34 cellular contexts compared by ENCODE assay signal in genomic region chr11:5233268-5233667, GRCh38. TPM values are rescaled to one million over a fixed set of nuclear protein-coding genes. Genes with fewer than 3 reads are reported as not detected.
"Had no signal": no experiment of that assay in that cellular context is flagged by ENCODE, and none has a peak within 500 bp of the region (broad histone marks: within the 10 kb centered on the region; RNA-seq: fewer than 3 reads in every experiment).

No MANE protein-coding gene starts in this region.

- H3K27ac ChIP-seq: stomach, suprapubic skin, testis, thoracic aorta, thyroid gland, tibial artery, tibial nerve, transverse colon, upper lobe of left lung, upper lobe of right lung, uterus, vagina had no signal

- H3K9me3 ChIP-seq: stomach, suprapubic skin, testis, thoracic aorta, thyroid gland, tibial artery, tibial nerve, transverse colon, upper lobe of left lung, upper lobe of right lung, uterus, vagina had no signal

- DNase-seq: stimulated activated CD4-positive, alpha-beta T cell treated with anti-CD3 and anti-CD28 coated beads, Interleukin-2, amount 100 ng/mL, for 48 hours; stimulated activated CD4-positive, alpha-beta T cell treated with anti-CD3 and anti-CD28 coated beads, Interleukin-4, amount 100 ng/mL, for 1 hour; stimulated activated CD4-positive, alpha-beta T cell treated with anti-CD3 and anti-CD28 coated beads, Interleukin-4, amount 100 ng/mL, for 24 hours; stimulated activated CD4-positive, alpha-beta T cell treated with anti-CD3 and anti-CD28 coated beads, Interleukin-4, amount 100 ng/mL, for 4 hours; stimulated activated CD8-positive, alpha-beta memory T cell treated with anti-CD3 and anti-CD28 coated beads, Interleukin-4, amount 100 ng/mL, for 48 hours; stimulated activated naive B cell treated with anti-CD40 and anti-IgM and Interleukin-4, amounts not matched to agents 10 μg/mL and 1 μg/mL and 100 μg/mL, for 72 hours; stimulated activated naive CD4-positive, alpha-beta T cell; stimulated activated naive CD4-positive, alpha-beta T cell treated with Interleukin-2 at 50 U/mL for 16 hours; stimulated activated naive CD8-positive, alpha-beta T cell treated with anti-CD3 and anti-CD28 coated beads, Interleukin-15, amount 100 ng/mL, for 72 hours; stimulated activated naive CD8-positive, alpha-beta T cell treated with anti-CD3 and anti-CD28 coated beads, Interleukin-15, Interleukin-2, amounts not matched to agents 100 U/mL and 50 U/mL, for 24 hours; stomach; substantia nigra; testis; thyroid gland; tibial artery; transverse colon; trophoblast cell; upper lobe of left lung; upper lobe of right lung; uterus had no signal

- H3K4me1 ChIP-seq: stomach, suprapubic skin, testis, thyroid gland, tibial artery, tibial nerve, transverse colon, upper lobe of left lung, upper lobe of right lung, uterus, vagina had no signal

- H3K4me3 Mint-ChIP-seq: stimulated activated effector memory CD8-positive, alpha-beta T cell treated with anti-CD3 and anti-CD28 coated beads, Interleukin-12 subunit alpha, Interleukin-12 subunit beta, amount 100 ng/mL, for 72 hours; stimulated activated memory B cell treated with anti-CD40 and anti-IgM and Interleukin-4, amounts not matched to agents 10 μg/mL and 1 μg/mL and 100 μg/mL, for 72 hours; stimulated activated naive B cell treated with anti-CD40 and anti-IgM and Interleukin-4, amounts not matched to agents 10 μg/mL and 1 μg/mL and 100 μg/mL, for 72 hours; stimulated activated naive CD8-positive, alpha-beta T cell treated with anti-CD3 and anti-CD28 coated beads, Interleukin-15, amount 100 ng/mL, for 72 hours; stimulated activated naive CD8-positive, alpha-beta T cell treated with anti-CD3 and anti-CD28 coated beads, Interleukin-15, Interleukin-2, amounts not matched to agents 100 ng/mL and 50 ng/mL, for 24 hours; type B pancreatic cell had no signal

- FAIRE-seq: urothelium cell line had no signal

- H3K9me3 Mint-ChIP-seq: stimulated activated effector memory CD8-positive, alpha-beta T cell treated with anti-CD3 and anti-CD28 coated beads, Interleukin-12 subunit alpha, Interleukin-12 subunit beta, amount 100 ng/mL, for 72 hours; stimulated activated memory B cell treated with anti-CD40 and anti-IgM and Interleukin-4, amounts not matched to agents 10 μg/mL and 1 μg/mL and 100 μg/mL, for 72 hours; stimulated activated naive B cell treated with anti-CD40 and anti-IgM and Interleukin-4, amounts not matched to agents 10 μg/mL and 1 μg/mL and 100 μg/mL, for 72 hours; stimulated activated naive CD8-positive, alpha-beta T cell treated with anti-CD3 and anti-CD28 coated beads, Interleukin-15, amount 100 ng/mL, for 72 hours; stimulated activated naive CD8-positive, alpha-beta T cell treated with anti-CD3 and anti-CD28 coated beads, Interleukin-15, Interleukin-2, amounts not matched to agents 100 ng/mL and 50 ng/mL, for 24 hours; type B pancreatic cell had no signal

- H3K4me1 Mint-ChIP-seq: stimulated activated effector memory CD8-positive, alpha-beta T cell treated with anti-CD3 and anti-CD28 coated beads, Interleukin-12 subunit alpha, Interleukin-12 subunit beta, amount 100 ng/mL, for 72 hours; stimulated activated naive CD8-positive, alpha-beta T cell treated with anti-CD3 and anti-CD28 coated beads, Interleukin-15, amount 100 ng/mL, for 72 hours had no signal

- H3K36me3 Mint-ChIP-seq: stimulated activated effector memory CD8-positive, alpha-beta T cell treated with anti-CD3 and anti-CD28 coated beads, Interleukin-12 subunit alpha, Interleukin-12 subunit beta, amount 100 ng/mL, for 72 hours; stimulated activated memory B cell treated with anti-CD40 and anti-IgM and Interleukin-4, amounts not matched to agents 10 μg/mL and 1 μg/mL and 100 μg/mL, for 72 hours; stimulated activated naive B cell treated with anti-CD40 and anti-IgM and Interleukin-4, amounts not matched to agents 10 μg/mL and 1 μg/mL and 100 μg/mL, for 72 hours; type B pancreatic cell had no signal

- H3K4me3 ChIP-seq: stomach, suprapubic skin, testis, thoracic aorta, thyroid gland, tibial artery, tibial nerve, transverse colon, upper lobe of left lung, upper lobe of right lung, uterus, vagina had no signal

- H3K36me3 ChIP-seq: stomach, suprapubic skin, thoracic aorta, thyroid gland, tibial artery, tibial nerve, transverse colon, upper lobe of left lung, upper lobe of right lung, uterus, vagina had no signal

- H3K27me3 ChIP-seq: stomach, suprapubic skin, testis, thyroid gland, tibial artery, tibial nerve, transverse colon, upper lobe of left lung, upper lobe of right lung, uterus, vagina had no signal

- ATAC-seq: stimulated activated effector memory CD8-positive, alpha-beta T cell treated with anti-CD3 and anti-CD28 coated beads, Interleukin-12 subunit alpha, Interleukin-12 subunit beta, amount 100 ng/mL, for 72 hours; stimulated activated memory B cell treated with anti-CD40 and anti-IgM and Interleukin-4, amounts not matched to agents 10 μg/mL and 1 μg/mL and 100 μg/mL, for 72 hours; stimulated activated naive B cell treated with anti-CD40 and anti-IgM and Interleukin-4, amounts not matched to agents 10 μg/mL and 1 μg/mL and 100 μg/mL, for 72 hours; stimulated activated naive CD8-positive, alpha-beta T cell treated with anti-CD3 and anti-CD28 coated beads, Interleukin-15, amount 100 ng/mL, for 72 hours; stimulated activated naive CD8-positive, alpha-beta T cell treated with anti-CD3 and anti-CD28 coated beads, Interleukin-15, Interleukin-2, amounts not matched to agents 100 U/mL and 50 U/mL, for 24 hours; upper lobe of right lung had no signal

- H3K27ac Mint-ChIP-seq: stimulated activated effector memory CD8-positive, alpha-beta T cell treated with anti-CD3 and anti-CD28 coated beads, Interleukin-12 subunit alpha, Interleukin-12 subunit beta, amount 100 ng/mL, for 72 hours; stimulated activated memory B cell treated with anti-CD40 and anti-IgM and Interleukin-4, amounts not matched to agents 10 μg/mL and 1 μg/mL and 100 μg/mL, for 72 hours; stimulated activated naive B cell treated with anti-CD40 and anti-IgM and Interleukin-4, amounts not matched to agents 10 μg/mL and 1 μg/mL and 100 μg/mL, for 72 hours; stimulated activated naive CD8-positive, alpha-beta T cell treated with anti-CD3 and anti-CD28 coated beads, Interleukin-15, amount 100 ng/mL, for 72 hours; stimulated activated naive CD8-positive, alpha-beta T cell treated with anti-CD3 and anti-CD28 coated beads, Interleukin-15, Interleukin-2, amounts not matched to agents 100 ng/mL and 50 ng/mL, for 24 hours; type B pancreatic cell had no signal

- H3K27me3 Mint-ChIP-seq: stimulated activated naive B cell treated with anti-CD40 and anti-IgM and Interleukin-4, amounts not matched to agents 10 μg/mL and 1 μg/mL and 100 μg/mL, for 72 hours had no signal

RNA-seq across cellular contexts. Expression of gene HBD, which starts 1.0 kb away (rescaled TPM):
- total RNA-seq: suprapubic skin, temporal lobe, testis, thoracic aorta, transverse colon, upper lobe of right lung, urinary bladder, vagina had no signal
- polyA plus RNA-seq: urinary bladder had no signal

RNA-seq across cellular contexts. Expression of gene HBG1, which starts 16.4 kb away (rescaled TPM):
- total RNA-seq: subcutaneous adipose tissue, suprapubic skin, testis, thoracic aorta, thyroid gland, tibial nerve, transverse colon, upper lobe of right lung, ureter, vagina had no signal
- polyA plus RNA-seq: stomach, urinary bladder had no signal

RNA-seq across cellular contexts. Expression of gene HBG2, which starts 21.3 kb away (rescaled TPM):
- total RNA-seq: subcutaneous adipose tissue, suprapubic skin, testis, thoracic aorta, thyroid gland, tibial nerve, transverse colon, ureter, vagina had no signal
- polyA plus RNA-seq: urinary bladder had no signal

RNA-seq across cellular contexts. Expression of gene OR51V1, which starts 32.8 kb away (rescaled TPM):
- total RNA-seq: stomach, subcutaneous adipose tissue, suprapubic skin, temporal lobe, testis, thoracic aorta, thyroid gland, tibial nerve, transverse colon, upper lobe of left lung, upper lobe of right lung, ureter, urinary bladder, uterus, vagina had no signal
- polyA plus RNA-seq: stomach, thymus, urinary bladder had no signal
